1 cellular context compared by ENCODE assay signal in the genomic region with DNA sequence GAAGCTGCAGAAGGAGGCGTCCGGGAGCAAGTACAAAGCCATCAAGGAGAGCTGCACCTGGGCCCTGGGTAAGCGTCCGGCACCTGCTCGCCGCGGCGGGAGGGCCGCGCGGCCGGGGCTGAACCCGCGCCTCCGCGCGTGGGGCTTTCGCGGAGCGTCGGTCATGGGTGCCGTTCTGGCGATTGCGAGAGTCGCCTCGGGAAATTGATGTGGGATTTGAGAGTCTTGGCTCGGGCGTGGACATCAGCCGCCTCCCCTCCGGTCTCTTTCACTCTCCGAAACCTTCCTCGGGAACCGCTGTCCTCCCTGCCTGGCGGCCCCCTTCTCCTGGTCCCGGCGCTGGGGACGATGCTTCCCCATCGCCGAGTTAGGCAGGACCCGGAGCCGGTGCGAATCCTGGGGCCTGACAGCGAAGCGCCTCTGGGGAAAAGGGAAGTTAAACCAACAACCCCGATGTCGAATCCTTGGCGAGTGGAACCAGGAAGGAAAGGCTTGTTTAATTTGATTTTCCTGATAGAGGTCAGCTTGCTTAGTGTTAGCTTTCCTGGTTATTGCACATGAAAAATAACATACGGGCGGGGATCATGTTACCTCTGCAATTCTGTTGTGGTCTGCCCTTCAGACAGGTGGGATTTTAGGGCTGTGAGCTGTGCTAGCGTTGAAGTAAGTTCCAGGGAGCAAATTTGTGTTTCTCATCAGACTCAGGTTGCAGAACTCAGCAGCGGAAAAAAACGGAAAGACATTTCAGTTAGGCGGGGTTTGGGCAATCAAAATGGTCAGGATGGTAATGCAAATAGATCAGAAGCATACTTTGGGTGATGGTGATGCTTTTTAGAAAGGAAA.
TF ChIP-seq lines count a peak whose summit lies in the region.

No MANE protein-coding gene starts in this region.

TF ChIP-seq in HepG2, 621 proteins besides CTCF, POLR2A, EP300 and RAD21 (continued from another document and continues in another):
- TF ChIP-seq ZBTB43 (CRISPR knock-in tag; conservative IDR thresholded peaks at IDR 0.05) (0 out of 2 replicates have a peak, but pooled peaks have one; percentile 57), ZNF317 (CRISPR knock-in tag; IDR thresholded peaks at IDR 0.05) (no peak), SKI (IDR thresholded peaks at IDR 0.05; ENCODE audit: partially characterized antibody) (no peak), ZNF605 (CRISPR knock-in tag; IDR thresholded peaks at IDR 0.05) (peak; percentile 45; the same call in 1 of the 2 replicates), ZNF382 (CRISPR knock-in tag; IDR thresholded peaks at IDR 0.05; ENCODE audit: borderline replicate concordance) (no peak), ZNF33A (CRISPR knock-in tag; IDR thresholded peaks at IDR 0.05; ENCODE audit: borderline replicate concordance) (no peak), ZFP41 (CRISPR knock-in tag; IDR thresholded peaks at IDR 0.05; ENCODE audit: borderline replicate concordance) (no peak), KLF11 (CRISPR knock-in tag; IDR thresholded peaks at IDR 0.05) (0 out of 2 replicates have a peak, but pooled peaks have one; percentile 30), KLF16 (CRISPR knock-in tag; IDR thresholded peaks at IDR 0.05) (no peak), YEATS2 (CRISPR knock-in tag; IDR thresholded peaks at IDR 0.05; ENCODE audit: borderline replicate concordance) (peak; percentile 55), MYNN (CRISPR knock-in tag; IDR thresholded peaks at IDR 0.05; ENCODE audit: low read depth) (no peak), ZNF230 (CRISPR knock-in tag; IDR thresholded peaks at IDR 0.05) (no peak), ZBTB4 (CRISPR knock-in tag; IDR thresholded peaks at IDR 0.05; ENCODE audit: borderline replicate concordance) (0 out of 2 replicates have a peak, but pooled peaks have one; percentile 27), SALL1 (CRISPR knock-in tag; IDR thresholded peaks at IDR 0.05) (no peak; the same call in 1 of the 2 replicates), NR2F6 (IDR thresholded peaks at IDR 0.05) (no peak), NR2F6 (CRISPR knock-in tag; IDR thresholded peaks at IDR 0.05) (no peak), ZNF124 (CRISPR knock-in tag; IDR thresholded peaks at IDR 0.05) (no peak), ZFY (CRISPR knock-in tag; IDR thresholded peaks at IDR 0.05) (peak; percentile 16; the same call in 1 of the 2 replicates), ETV6 (CRISPR knock-in tag; conservative IDR thresholded peaks at IDR 0.05) (no peak; the same call in 1 of the 2 replicates), PRDM4 (CRISPR knock-in tag; IDR thresholded peaks at IDR 0.05; ENCODE audit: borderline replicate concordance) (peak; percentile 82; the same call in 1 of the 2 replicates), HNRNPK (IDR thresholded peaks at IDR 0.05; ENCODE audit: low read depth, low read length, poor library complexity, severe bottlenecking) (no peak)
- TF ChIP-seq, protein P1, sequence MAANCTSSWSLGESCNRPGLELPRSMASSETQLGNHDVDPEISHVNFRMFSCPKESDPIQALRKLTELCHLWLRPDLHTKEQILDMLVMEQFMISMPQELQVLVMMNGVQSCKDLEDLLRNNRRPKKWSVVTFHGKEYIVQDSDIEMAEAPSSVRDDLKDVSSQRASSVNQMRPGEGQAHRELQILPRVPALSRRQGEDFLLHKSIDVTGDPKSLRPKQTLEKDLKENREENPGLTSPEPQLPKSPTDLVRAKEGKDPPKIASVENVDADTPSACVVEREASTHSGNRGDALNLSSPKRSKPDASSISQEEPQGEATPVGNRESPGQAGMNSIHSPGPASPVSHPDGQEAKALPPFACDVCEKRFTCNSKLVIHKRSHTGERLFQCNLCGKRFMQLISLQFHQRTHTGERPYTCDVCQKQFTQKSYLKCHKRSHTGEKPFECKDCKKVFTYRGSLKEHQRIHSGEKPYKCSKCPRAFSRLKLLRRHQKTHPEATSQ (CRISPR knock-in tag; IDR thresholded peaks at IDR 0.05; ENCODE audit: borderline replicate concordance) = no peak
- TF ChIP-seq, protein P2, sequence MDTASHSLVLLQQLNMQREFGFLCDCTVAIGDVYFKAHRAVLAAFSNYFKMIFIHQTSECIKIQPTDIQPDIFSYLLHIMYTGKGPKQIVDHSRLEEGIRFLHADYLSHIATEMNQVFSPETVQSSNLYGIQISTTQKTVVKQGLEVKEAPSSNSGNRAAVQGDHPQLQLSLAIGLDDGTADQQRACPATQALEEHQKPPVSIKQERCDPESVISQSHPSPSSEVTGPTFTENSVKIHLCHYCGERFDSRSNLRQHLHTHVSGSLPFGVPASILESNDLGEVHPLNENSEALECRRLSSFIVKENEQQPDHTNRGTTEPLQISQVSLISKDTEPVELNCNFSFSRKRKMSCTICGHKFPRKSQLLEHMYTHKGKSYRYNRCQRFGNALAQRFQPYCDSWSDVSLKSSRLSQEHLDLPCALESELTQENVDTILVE (CRISPR knock-in tag; IDR thresholded peaks at IDR 0.05) = no peak
- TF ChIP-seq, protein P3, sequence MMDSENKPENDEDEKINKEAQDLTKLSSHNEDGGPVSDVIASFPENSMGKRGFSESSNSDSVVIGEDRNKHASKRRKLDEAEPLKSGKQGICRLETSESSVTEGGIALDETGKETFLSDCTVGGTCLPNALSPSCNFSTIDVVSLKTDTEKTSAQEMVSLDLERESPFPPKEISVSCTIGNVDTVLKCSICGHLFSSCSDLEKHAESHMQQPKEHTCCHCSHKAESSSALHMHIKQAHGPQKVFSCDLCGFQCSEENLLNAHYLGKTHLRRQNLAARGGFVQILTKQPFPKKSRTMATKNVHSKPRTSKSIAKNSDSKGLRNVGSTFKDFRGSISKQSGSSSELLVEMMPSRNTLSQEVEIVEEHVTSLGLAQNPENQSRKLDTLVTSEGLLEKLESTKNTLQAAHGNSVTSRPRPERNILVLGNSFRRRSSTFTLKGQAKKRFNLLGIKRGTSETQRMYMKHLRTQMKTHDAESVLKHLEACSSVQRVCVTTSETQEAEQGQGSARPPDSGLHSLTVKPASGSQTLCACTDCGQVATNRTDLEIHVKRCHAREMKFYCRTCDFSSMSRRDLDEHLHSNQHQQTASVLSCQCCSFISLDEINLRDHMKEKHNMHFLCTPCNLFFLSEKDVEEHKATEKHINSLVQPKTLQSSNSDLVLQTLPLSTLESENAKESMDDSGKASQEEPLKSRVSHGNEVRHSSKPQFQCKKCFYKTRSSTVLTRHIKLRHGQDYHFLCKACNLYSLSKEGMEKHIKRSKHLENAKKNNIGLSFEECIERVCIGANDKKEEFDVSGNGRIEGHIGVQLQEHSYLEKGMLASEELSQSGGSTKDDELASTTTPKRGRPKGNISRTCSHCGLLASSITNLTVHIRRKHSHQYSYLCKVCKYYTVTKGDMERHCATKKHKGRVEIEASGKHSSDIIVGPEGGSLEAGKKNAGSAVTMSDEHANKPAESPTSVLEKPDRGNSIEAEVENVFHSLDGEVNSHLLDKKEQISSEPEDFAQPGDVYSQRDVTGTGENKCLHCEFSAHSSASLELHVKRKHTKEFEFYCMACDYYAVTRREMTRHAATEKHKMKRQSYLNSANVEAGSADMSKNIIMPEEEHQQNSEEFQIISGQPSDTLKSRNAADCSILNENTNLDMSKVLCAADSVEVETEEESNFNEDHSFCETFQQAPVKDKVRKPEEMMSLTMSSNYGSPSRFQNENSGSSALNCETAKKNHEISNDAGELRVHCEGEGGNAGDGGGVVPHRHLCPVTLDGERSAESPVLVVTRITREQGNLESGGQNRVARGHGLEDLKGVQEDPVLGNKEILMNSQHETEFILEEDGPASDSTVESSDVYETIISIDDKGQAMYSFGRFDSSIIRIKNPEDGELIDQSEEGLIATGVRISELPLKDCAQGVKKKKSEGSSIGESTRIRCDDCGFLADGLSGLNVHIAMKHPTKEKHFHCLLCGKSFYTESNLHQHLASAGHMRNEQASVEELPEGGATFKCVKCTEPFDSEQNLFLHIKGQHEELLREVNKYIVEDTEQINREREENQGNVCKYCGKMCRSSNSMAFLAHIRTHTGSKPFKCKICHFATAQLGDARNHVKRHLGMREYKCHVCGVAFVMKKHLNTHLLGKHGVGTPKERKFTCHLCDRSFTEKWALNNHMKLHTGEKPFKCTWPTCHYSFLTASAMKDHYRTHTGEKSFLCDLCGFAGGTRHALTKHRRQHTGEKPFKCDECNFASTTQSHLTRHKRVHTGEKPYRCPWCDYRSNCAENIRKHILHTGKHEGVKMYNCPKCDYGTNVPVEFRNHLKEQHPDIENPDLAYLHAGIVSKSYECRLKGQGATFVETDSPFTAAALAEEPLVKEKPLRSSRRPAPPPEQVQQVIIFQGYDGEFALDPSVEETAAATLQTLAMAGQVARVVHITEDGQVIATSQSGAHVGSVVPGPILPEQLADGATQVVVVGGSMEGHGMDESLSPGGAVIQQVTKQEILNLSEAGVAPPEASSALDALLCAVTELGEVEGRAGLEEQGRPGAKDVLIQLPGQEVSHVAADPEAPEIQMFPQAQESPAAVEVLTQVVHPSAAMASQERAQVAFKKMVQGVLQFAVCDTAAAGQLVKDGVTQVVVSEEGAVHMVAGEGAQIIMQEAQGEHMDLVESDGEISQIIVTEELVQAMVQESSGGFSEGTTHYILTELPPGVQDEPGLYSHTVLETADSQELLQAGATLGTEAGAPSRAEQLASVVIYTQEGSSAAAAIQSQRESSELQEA (CRISPR knock-in tag; IDR thresholded peaks at IDR 0.05; ENCODE audit: not compliant biosample characterization) = no peak
- TF ChIP-seq, protein P4, sequence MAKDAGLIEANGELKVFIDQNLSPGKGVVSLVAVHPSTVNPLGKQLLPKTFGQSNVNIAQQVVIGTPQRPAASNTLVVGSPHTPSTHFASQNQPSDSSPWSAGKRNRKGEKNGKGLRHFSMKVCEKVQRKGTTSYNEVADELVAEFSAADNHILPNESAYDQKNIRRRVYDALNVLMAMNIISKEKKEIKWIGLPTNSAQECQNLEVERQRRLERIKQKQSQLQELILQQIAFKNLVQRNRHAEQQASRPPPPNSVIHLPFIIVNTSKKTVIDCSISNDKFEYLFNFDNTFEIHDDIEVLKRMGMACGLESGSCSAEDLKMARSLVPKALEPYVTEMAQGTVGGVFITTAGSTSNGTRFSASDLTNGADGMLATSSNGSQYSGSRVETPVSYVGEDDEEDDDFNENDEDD (CRISPR knock-in tag; IDR thresholded peaks at IDR 0.05; ENCODE audit: borderline replicate concordance) = no peak
- TF ChIP-seq, protein P5, sequence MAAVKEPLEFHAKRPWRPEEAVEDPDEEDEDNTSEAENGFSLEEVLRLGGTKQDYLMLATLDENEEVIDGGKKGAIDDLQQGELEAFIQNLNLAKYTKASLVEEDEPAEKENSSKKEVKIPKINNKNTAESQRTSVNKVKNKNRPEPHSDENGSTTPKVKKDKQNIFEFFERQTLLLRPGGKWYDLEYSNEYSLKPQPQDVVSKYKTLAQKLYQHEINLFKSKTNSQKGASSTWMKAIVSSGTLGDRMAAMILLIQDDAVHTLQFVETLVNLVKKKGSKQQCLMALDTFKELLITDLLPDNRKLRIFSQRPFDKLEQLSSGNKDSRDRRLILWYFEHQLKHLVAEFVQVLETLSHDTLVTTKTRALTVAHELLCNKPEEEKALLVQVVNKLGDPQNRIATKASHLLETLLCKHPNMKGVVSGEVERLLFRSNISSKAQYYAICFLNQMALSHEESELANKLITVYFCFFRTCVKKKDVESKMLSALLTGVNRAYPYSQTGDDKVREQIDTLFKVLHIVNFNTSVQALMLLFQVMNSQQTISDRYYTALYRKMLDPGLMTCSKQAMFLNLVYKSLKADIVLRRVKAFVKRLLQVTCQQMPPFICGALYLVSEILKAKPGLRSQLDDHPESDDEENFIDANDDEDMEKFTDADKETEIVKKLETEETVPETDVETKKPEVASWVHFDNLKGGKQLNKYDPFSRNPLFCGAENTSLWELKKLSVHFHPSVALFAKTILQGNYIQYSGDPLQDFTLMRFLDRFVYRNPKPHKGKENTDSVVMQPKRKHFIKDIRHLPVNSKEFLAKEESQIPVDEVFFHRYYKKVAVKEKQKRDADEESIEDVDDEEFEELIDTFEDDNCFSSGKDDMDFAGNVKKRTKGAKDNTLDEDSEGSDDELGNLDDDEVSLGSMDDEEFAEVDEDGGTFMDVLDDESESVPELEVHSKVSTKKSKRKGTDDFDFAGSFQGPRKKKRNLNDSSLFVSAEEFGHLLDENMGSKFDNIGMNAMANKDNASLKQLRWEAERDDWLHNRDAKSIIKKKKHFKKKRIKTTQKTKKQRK (IDR thresholded peaks at IDR 0.05; ENCODE audit: low read length) = no peak
